In genomic region chr3:62090066-62090465, GRCh38 we compare ENCODE assay signal across 29 cellular contexts.
DNase-seq lines count a peak whose midpoint lies in the region; ATAC-seq, FAIRE-seq and TF ChIP-seq lines count a peak whose summit lies in the region.
"Had no signal": no experiment of that assay in that cellular context is flagged by ENCODE, and none has a peak within 500 bp of the region (broad histone marks: within the 10 kb centered on the region; RNA-seq: fewer than 3 reads in every experiment).

No MANE protein-coding gene starts in this region.

- H3K9me3 ChIP-seq in left ventricle myocardium inferior (replicated peaks) (no peaks in the 10 kb centered on the region), gastrocnemius medialis (no peaks in the 10 kb centered on the region)

- H3K27ac Mint-ChIP-seq in activated T-cell treated with anti-CD3 and anti-CD28 coated beads, Interleukin-2, amount 50 U/mL, for 72 hours, result no peak overlapping the region
- H3K27ac Mint-ChIP-seq: CD4-positive, alpha-beta memory T cell; GM23338; H9 had no signal

- no peaks in the 10 kb centered on the region for H3K36me3 Mint-ChIP-seq in activated T-cell treated with anti-CD3 and anti-CD28 coated beads, Interleukin-2, amount 50 U/mL, for 72 hours (ENCODE audit: insufficient read depth in 2 of 2)
- H3K36me3 Mint-ChIP-seq: CD4-positive, alpha-beta memory T cell had no signal

- H3K4me1 ChIP-seq in left ventricle myocardium inferior (peaks cover 45% of the 10 kb centered on the region), gastrocnemius medialis (peaks cover 20 to 42% of the 10 kb centered on the region in 2 donors)

- peaks cover 14% of the 10 kb centered on the region for H3K27me3 Mint-ChIP-seq in activated T-cell treated with anti-CD3 and anti-CD28 coated beads, Interleukin-2, amount 50 U/mL, for 72 hours (ENCODE audit: low read depth)

- FAIRE-seq in D721Med (lab: Jason Lieb, UNC), result peak; percentile 60
- FAIRE-seq: GM12892, GM19239, HepG2 had no signal

- no peaks in the 10 kb centered on the region for H3K36me3 ChIP-seq in left ventricle myocardium inferior
- H3K36me3 ChIP-seq in gastrocnemius medialis, result no peaks in the 10 kb centered on the region

- no peak for TF ChIP-seq POLR2A in gastrocnemius medialis (IDR thresholded peaks at IDR 0.05)

- H3K27ac ChIP-seq in left ventricle myocardium inferior (replicated peaks), result peak overlapping the region; percentile 78
- peak overlapping the region; percentile 53 to 91 (median 65) for H3K27ac ChIP-seq in gastrocnemius medialis
- H3K27ac ChIP-seq: RWPE1, SK-N-MC had no signal

- peak in 1 of 2 donors; percentile 9 for ATAC-seq in gastrocnemius medialis
- no peak for ATAC-seq in HG02798 (IDR thresholded peaks at IDR 0.05; ENCODE audit: poor library complexity, unreplicated experiment)
- ATAC-seq in activated T-cell treated with anti-CD3 and anti-CD28 coated beads, Interleukin-2, amount 50 U/mL, for 72 hours (replicated peaks in 1 of 2), result no peak
- ATAC-seq in GM19397 (IDR thresholded peaks at IDR 0.05; ENCODE audit: unreplicated experiment), result no peak
- ATAC-seq: GM23338, HepG2, Panc1 had no signal

- intact Hi-C loops in left ventricle myocardium inferior (cut with micrococcal nuclease) (no loop called here), gastrocnemius medialis (cut with DNase I; ENCODE audit: low total_unique reads) (no loop called here)

- peak overlapping the region; percentile 5 for H3K4me3 ChIP-seq in left ventricle myocardium inferior
- H3K4me3 ChIP-seq in gastrocnemius medialis, result peak overlapping the region in 2 of 4 donors; percentile 2 to 21
- H3K4me3 ChIP-seq: GM23338, SK-N-MC had no signal

- TF ChIP-seq CTCF in D721Med (IDR thresholded peaks at IDR 0.05; ENCODE audit: insufficient read depth, missing control alignments) (no peak), left ventricle myocardium inferior (IDR thresholded peaks at IDR 0.05; ENCODE audit: borderline replicate concordance) (no peak), gastrocnemius medialis (IDR thresholded peaks at IDR 0.05 in 4 of 5, conservative IDR thresholded peaks at IDR 0.05 in 1 of 5) (no peak)

- in situ Hi-C loops in gastrocnemius medialis (cut with MboI; ENCODE audit: low sequenced_read_pairs in 4 of 4), result loop anchor here in 1 of 4 donors (10.0 kb wide), 1 partner anchor 75 kb away; no protein-coding TSS in a partner anchor

- no peak overlapping the region for H3K4me3 Mint-ChIP-seq in activated T-cell treated with anti-CD3 and anti-CD28 coated beads, Interleukin-2, amount 50 U/mL, for 72 hours
- H3K4me3 Mint-ChIP-seq: CD4-positive, alpha-beta memory T cell; GM23338; H9 had no signal

- DNase-seq in D721Med (ENCODE audit: insufficient read length, low spot score) (no peak), NCI-H82 (lab: John Stamatoyannopoulos, UW) (peak; percentile 25), left ventricle myocardium inferior (no peak), gastrocnemius medialis (no peak)
- DNase-seq in activated T-cell treated with anti-CD3 and anti-CD28 coated beads, Interleukin-2, amount 50 U/mL, for 72 hours, result no peak
- DNase-seq: C1 segment of cervical spinal cord; CD4-positive, alpha-beta memory T cell; COR-L47; DMS 273 treated with DMSO at 0.1 percent for 48 hours; DMS79; EL; GF-D8; H9; Karpas-422; NCI-H1092; NCI-H1417 treated with DMSO at 0.1 percent for 48 hours; NCI-H1694 treated with DMSO at 0.1 percent for 48 hours; NCI-H2081; NCI-H774; SIG-M5 had no signal

- no peaks in the 10 kb centered on the region for H3K4me1 Mint-ChIP-seq in activated T-cell treated with anti-CD3 and anti-CD28 coated beads, Interleukin-2, amount 50 U/mL, for 72 hours (ENCODE audit: low read depth)
- H3K4me1 Mint-ChIP-seq: CD4-positive, alpha-beta memory T cell; H9 had no signal

- peaks cover 0 to 1% of the 10 kb centered on the region in 2 donors for H3K9me3 Mint-ChIP-seq in activated T-cell treated with anti-CD3 and anti-CD28 coated beads, Interleukin-2, amount 50 U/mL, for 72 hours
- H3K9me3 Mint-ChIP-seq: GM23338, H9 had no signal

- no peaks in the 10 kb centered on the region for H3K27me3 ChIP-seq in left ventricle myocardium inferior (ENCODE audit: low read depth)
- H3K27me3 ChIP-seq in gastrocnemius medialis, result no peaks in the 10 kb centered on the region
